In the genomic region with DNA sequence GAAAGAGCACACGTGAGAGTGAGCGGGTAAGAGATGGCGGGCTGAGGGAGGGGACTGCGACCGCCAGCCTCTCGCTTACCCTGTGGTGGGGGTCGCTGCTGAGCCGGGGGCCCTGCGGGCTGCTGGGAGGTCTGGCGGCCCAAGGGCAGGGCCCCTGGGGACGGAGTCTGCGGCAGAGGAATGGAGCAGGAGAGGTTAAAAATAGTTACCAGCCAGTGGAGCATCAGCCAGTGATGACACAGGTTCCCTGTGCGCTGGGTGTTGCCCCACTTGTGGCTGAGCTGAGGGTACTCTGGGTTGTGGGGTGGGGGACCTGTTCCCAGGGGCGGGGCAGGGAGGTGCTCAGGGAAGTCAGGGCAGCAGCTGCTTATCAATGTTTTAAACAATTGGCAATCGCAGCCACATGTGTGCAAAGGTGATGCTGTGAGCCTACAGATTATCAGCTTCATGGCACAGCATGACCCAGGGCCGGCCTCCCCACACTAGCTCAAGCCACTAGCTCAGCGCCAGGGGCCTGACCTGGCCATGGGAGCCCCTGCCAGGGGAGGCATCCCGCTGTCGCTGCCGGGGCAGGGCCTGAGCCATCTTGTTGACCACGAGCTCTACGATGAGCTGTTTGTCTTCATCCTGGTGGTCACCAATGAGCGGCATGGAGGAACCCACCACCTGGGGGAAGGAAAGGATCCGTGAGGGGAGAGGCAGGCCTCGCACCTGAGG, we compare ENCODE assay signal across 10 cellular contexts. TPM values are rescaled to one million over a fixed set of nuclear protein-coding genes. Genes with fewer than 3 reads are reported as not detected.
DNase-seq lines count a peak whose midpoint lies in the region; ATAC-seq, FAIRE-seq and TF ChIP-seq lines count a peak whose summit lies in the region.
"Had no signal": no experiment of that assay in that cellular context is flagged by ENCODE, and none has a peak within 500 bp of the region (broad histone marks: within the 10 kb centered on the region; RNA-seq: fewer than 3 reads in every experiment).

No MANE protein-coding gene starts in this region.

- no peak for TF ChIP-seq CTCF in IMR-90 (conservative IDR thresholded peaks at IDR 0.05; ENCODE audit: low read depth, low read length)
- no peak for TF ChIP-seq CTCF in choroid plexus epithelial cell (conservative IDR thresholded peaks at IDR 0.05; ENCODE audit: low read depth, low read length)
- no peak for TF ChIP-seq CTCF in spleen (IDR thresholded peaks at IDR 0.05 in 8 of 11, conservative IDR thresholded peaks at IDR 0.05 in 3 of 11)

- no peak overlapping the region for H3K14ac ChIP-seq in IMR-90 (replicated peaks; ENCODE audit: low read depth, low read length)

- no peak overlapping the region; the same call in 1 of the 2 replicates for H4K91ac ChIP-seq in IMR-90 (ENCODE audit: insufficient read depth, low read depth, low read length)

- CTCF ChIA-PET in IMR-90 (lab: Yijun Ruan, JAX) = no interaction called here

- H2AFZ ChIP-seq in IMR-90 (replicated peaks; ENCODE audit: low read length, poor library complexity) = peak overlapping the region; percentile 67

- peak overlapping the region; percentile 9; the same call in 1 of the 2 replicates for H4K5ac ChIP-seq in IMR-90 (ENCODE audit: low read depth, low read length)

- H4K20me1 ChIP-seq in IMR-90 (ENCODE audit: insufficient read depth, low read length) = no peaks in the 10 kb centered on the region

- no peak overlapping the region; the same call in 1 of the 2 replicates for H3K18ac ChIP-seq in IMR-90 (ENCODE audit: low read depth, low read length)

- peaks cover 0 to 7% of the 10 kb centered on the region in 2 experiments; a peak in 1 of 4 replicates for H3K79me1 ChIP-seq in IMR-90 (ENCODE audit: low read depth in 1 of 2, low read length in 2 of 2)

- H3K56ac ChIP-seq in IMR-90 (ENCODE audit: extremely low read depth, insufficient read depth, low read length) = no peak overlapping the region

- in situ Hi-C loops in IMR-90 (cut with MboI; ENCODE audit: low sequenced_read_pairs) = no loop called here

- dilution Hi-C loops in IMR-90 (cut with HindIII; ENCODE audit: low sequenced_read_pairs, unreplicated experiment) = no loop called here

- intact Hi-C loops in IMR-90 (cut with micrococcal nuclease) (no loop called here), spleen (cut with DNase I; ENCODE audit: low total_unique reads) (no loop called here)

- H3K9me1 ChIP-seq in IMR-90 (ENCODE audit: insufficient read depth, low read length) = peaks cover 16% of the 10 kb centered on the region

- H3K4ac ChIP-seq in IMR-90 (ENCODE audit: low read depth, low read length) = peak overlapping the region; percentile 51

- H3K9me3 ChIP-seq in IMR-90 (ENCODE audit: control insufficient read depth, insufficient read depth, low read length) = no peaks in the 10 kb centered on the region; the same call in 1 of the 2 replicates
- no peaks in the 10 kb centered on the region for H3K9me3 ChIP-seq in iPS-20b (ENCODE audit: insufficient read depth, low read depth, low read length)
- no peaks in the 10 kb centered on the region for H3K9me3 ChIP-seq in spleen

- H4K8ac ChIP-seq in IMR-90 (ENCODE audit: low read depth in 2 of 2, low read length in 2 of 2) = peak overlapping the region in 1 of 2 experiments; percentile 55; a peak in 2 of 4 replicates

- FAIRE-seq in H54 (lab: Jason Lieb, UNC) = no peak

- no peak overlapping the region for H3K4me3 ChIP-seq in IMR-90 (ENCODE audit: insufficient read depth, low read depth, low read length)
- peak overlapping the region; percentile 28 for H3K4me3 ChIP-seq in choroid plexus epithelial cell (ENCODE audit: low read depth, low read length)
- H3K4me3 ChIP-seq in iPS-20b (ENCODE audit: low read length) = peak overlapping the region; percentile 51; the same call in 1 of the 2 replicates
- no peak overlapping the region for H3K4me3 ChIP-seq in spleen

- H3K9ac ChIP-seq in IMR-90 (ENCODE audit: low read depth, low read length) (no peak overlapping the region), iPS-20b (ENCODE audit: low read depth, low read length) (peak overlapping the region; percentile 76; the same call in 1 of the 2 replicates)

- TF ChIP-seq POLR2A in IMR-90 (IDR thresholded peaks at IDR 0.05; ENCODE audit: low read depth, low read length) = no peak
- TF ChIP-seq POLR2A in spleen (IDR thresholded peaks at IDR 0.05) = no peak
- TF ChIP-seq POLR2A in H54 (IDR thresholded peaks at IDR 0.05; ENCODE audit: low read depth, low read length) = no peak

- no peak overlapping the region for H2BK20ac ChIP-seq in IMR-90 (ENCODE audit: low read depth, low read length)

- no peak for TF ChIP-seq RAD21 in IMR-90 (IDR thresholded peaks at IDR 0.05; ENCODE audit: low read length)

- no peak overlapping the region for H3K23ac ChIP-seq in IMR-90 (ENCODE audit: low read depth, low read length)

- peak overlapping the region; percentile 58; the same call in 1 of the 2 replicates for H2BK120ac ChIP-seq in IMR-90 (ENCODE audit: low read depth, low read length)

- H3K36me3 ChIP-seq in IMR-90 (ENCODE audit: control insufficient read depth, insufficient read depth, low read length) (peaks cover 13% of the 10 kb centered on the region; the same call in 1 of the 2 replicates), iPS-20b (ENCODE audit: insufficient read depth, low read depth, low read length) (peaks cover 18% of the 10 kb centered on the region), spleen (peaks cover 0 to 25% (median 15%) of the 10 kb centered on the region in 6 donors)

- peak overlapping the region; percentile 19 for H2AK9ac ChIP-seq in IMR-90 (replicated peaks; ENCODE audit: low read depth, low read length, poor library complexity)

- H3K4me1 ChIP-seq in IMR-90 (ENCODE audit: control insufficient read depth, insufficient read depth, low read length) = peaks cover 31% of the 10 kb centered on the region
- peaks cover 4% of the 10 kb centered on the region; the same call in 1 of the 2 replicates for H3K4me1 ChIP-seq in iPS-20b (ENCODE audit: insufficient read depth, low read length)
- H3K4me1 ChIP-seq in spleen = peaks cover 0 to 30% (median 9%) of the 10 kb centered on the region in 6 donors

- no TSS peak for BruUV-seq in IMR-90 (replicated peaks; lab: Mats Ljungman, UMichigan)

- H2BK15ac ChIP-seq in IMR-90 (ENCODE audit: low read depth, low read length) = no peak overlapping the region

- H3K4me2 ChIP-seq in IMR-90 (ENCODE audit: low read depth, low read length) = no peak overlapping the region

- ATAC-seq in IMR-90 (ENCODE audit: low read depth) = no peak

- POLR2A ChIA-PET in IMR-90 (lab: Charles Lee; ENCODE audit: unreplicated experiment) = no interaction called here

- no peaks in the 10 kb centered on the region for H3K27me3 ChIP-seq in IMR-90 (ENCODE audit: control insufficient read depth, insufficient read depth, low read length)
- no peaks in the 10 kb centered on the region for H3K27me3 ChIP-seq in iPS-20b (ENCODE audit: insufficient read depth, low read length)
- peaks cover 0 to 25% (median 8%) of the 10 kb centered on the region in 7 donors for H3K27me3 ChIP-seq in spleen (replicated peaks in 1 of 7)

- peak overlapping the region; percentile 36; the same call in 1 of the 2 replicates for H3K27ac ChIP-seq in IMR-90 (ENCODE audit: insufficient read depth, low read length)
- no peak overlapping the region for H3K27ac ChIP-seq in iPS-20b (ENCODE audit: low read length)
- H3K27ac ChIP-seq in spleen = peak overlapping the region in 5 of 8 donors; percentile 26 to 65 (median 54)
- H3K27ac ChIP-seq: WERI-Rb-1 had no signal

- no peak overlapping the region for H2BK5ac ChIP-seq in IMR-90 (ENCODE audit: low read depth, low read length, poor library complexity, severe bottlenecking)

- no peak for DNase-seq in IMR-90
- no peak for DNase-seq in choroid plexus epithelial cell (ENCODE audit: low read depth)
- no peak for DNase-seq in spleen
- no peak for DNase-seq in NCI-H2227 treated with DMSO at 0.1 percent for 48 hours (lab: John Stamatoyannopoulos, UW)
- no peak for DNase-seq in H54 (ENCODE audit: insufficient read length, low spot score)
- DNase-seq in NCI-H1092 treated with DMSO at 0.1 percent for 48 hours (lab: John Stamatoyannopoulos, UW) = no peak
- no peak for DNase-seq in NCI-H82 (lab: John Stamatoyannopoulos, UW)
- DNase-seq: NCI-H2081 treated with DMSO at 0.1 percent for 48 hours, WERI-Rb-1 had no signal

- H2AK5ac ChIP-seq in IMR-90 (ENCODE audit: low read depth, low read length) = peak overlapping the region; percentile 40; the same call in 1 of the 2 replicates

- WGBS in IMR-90 (ENCODE audit: extremely low coverage in 2 of 2, insufficient read length in 1 of 2), 2 experiments = 30% methylated on average over 2 of the region's 25 CpGs; no CpG with 5 or more reads in 1 of the 2 experiments
- WGBS in spleen, 5 donors = 53 to 65% (median 60%) methylated on average over 23 to 25 of the region's 25 CpGs; no CpG with 5 or more reads in 1 of the 5 donors

TF ChIP-seq in IMR-90, 13 proteins besides CTCF, POLR2A, EP300 and RAD21 (continues in another document):
- TF ChIP-seq RFX5 (IDR thresholded peaks at IDR 0.05; ENCODE audit: low read depth, low read length) (no peak), BHLHE40 (IDR thresholded peaks at IDR 0.05; ENCODE audit: low read depth, low read length) (no peak), NFE2L2 (IDR thresholded peaks at IDR 0.05; ENCODE audit: low read depth, low read length) (no peak)

RNA-seq across cellular contexts. Expression of a gene that starts 7.5 kb away (rescaled TPM):
- total RNA-seq in IMR-90 (2012; rRNA removed) (407 and 512 TPM in 2 replicates), spleen (100 to 1,000 TPM; 137 to 293 (median 188) TPM)
- polyA plus RNA-seq in IMR-90 (2012; rRNA removed) (3,078 and 3,290 TPM in 2 replicates), spleen (100 to 1,000 TPM in 2 of 3 donors, 10 to 100 TPM in 1; 86.8 to 220 (median 180) TPM)
- 2,220 and 2,243 TPM in 2 replicates for polyA plus RNA-seq in IMR-90 (2012; cell fraction: cytosol; rRNA removed)
- polyA plus RNA-seq in IMR-90 (2012; cell fraction: nucleus; rRNA removed; ENCODE audit: low replicate concordance) = 514 and 755 TPM in 2 replicates

RNA-seq across cellular contexts. Expression of a gene that starts 13.8 kb away (rescaled TPM):
- total RNA-seq in IMR-90 (2012; rRNA removed) (9.1 and 10.8 TPM in 2 replicates), spleen (10 to 100 TPM; 54.9 to 88.8 (median 76.9) TPM)
- polyA plus RNA-seq in IMR-90 (2012; rRNA removed) (52.2 and 54.2 TPM in 2 replicates), spleen (10 to 100 TPM; 32.9 to 97.4 (median 81.6) TPM)
- polyA plus RNA-seq in IMR-90 (2012; cell fraction: cytosol; rRNA removed) = 49.7 and 53.0 TPM in 2 replicates
- polyA plus RNA-seq in IMR-90 (2012; cell fraction: nucleus; rRNA removed; ENCODE audit: low replicate concordance) = 107 and 180 TPM in 2 replicates

RNA-seq across cellular contexts. Expression of a gene that starts 44.9 kb away (rescaled TPM):
- total RNA-seq in IMR-90 (2012; rRNA removed) = under 0.01 TPM in 2 replicates
- polyA plus RNA-seq in IMR-90 (2012; rRNA removed) = 0.56 and 0.63 TPM in 2 replicates
- 0.39 and 0.44 TPM in 2 replicates for polyA plus RNA-seq in IMR-90 (2012; cell fraction: cytosol; rRNA removed)
- polyA plus RNA-seq in IMR-90 (2012; cell fraction: nucleus; rRNA removed; ENCODE audit: low replicate concordance) = 0.33 and 0.71 TPM in 2 replicates
- total RNA-seq in spleen = 1 to 10 TPM in 1 of 7 donors, under 1 TPM in 6; 0.23 to 1.2 (median 0.60) TPM
- polyA plus RNA-seq in spleen = under 1 TPM; 0.10 to 0.68 (median 0.61) TPM

RNA-seq across cellular contexts. Expression of a gene that starts 55.0 kb away (rescaled TPM):
- total RNA-seq in IMR-90 (2012; rRNA removed) (under 0.01 TPM in 2 replicates), spleen (100 to 1,000 TPM in 6 of 7 donors, 10 to 100 TPM in 1; 98.2 to 180 (median 117) TPM)
- polyA plus RNA-seq in IMR-90 (2012; rRNA removed) (0.14 and 0.16 TPM in 2 replicates), spleen (10 to 100 TPM; 25.3 to 85.8 (median 57.5) TPM)
- polyA plus RNA-seq in IMR-90 (2012; cell fraction: cytosol; rRNA removed) = 0.08 TPM in 1 of 2 replicates, not detected in the other
- polyA plus RNA-seq in IMR-90 (2012; cell fraction: nucleus; rRNA removed; ENCODE audit: low replicate concordance) = 1.4 and 1.8 TPM in 2 replicates

Comparison
In these comparisons a context has a peak if more than half of its experiments do, and no peak if none do; other contexts are left out.
1. H3K4me3 ChIP-seq: peak in choroid plexus epithelial cell (single experiment) and iPS-20b (single experiment); none in IMR-90 (single experiment) and spleen (0 of 8).